In the genomic region with DNA sequence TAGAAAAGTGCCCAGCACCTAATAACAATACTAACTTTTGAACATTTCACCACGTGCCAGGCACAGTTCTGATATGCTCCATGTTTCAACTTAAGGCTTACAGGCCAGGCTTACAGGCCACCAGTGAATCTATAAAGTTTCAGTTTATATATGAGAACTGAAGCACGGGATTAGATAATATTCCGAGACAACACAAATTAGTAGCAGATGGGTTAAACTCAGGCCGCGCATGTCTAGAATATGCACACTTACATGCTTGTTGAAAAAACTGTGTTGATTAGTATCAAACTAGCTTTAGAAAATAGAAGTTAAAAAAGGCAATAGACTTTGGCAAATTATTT, we compare ENCODE assay signal across 11 cellular contexts.
DNase-seq lines count a peak whose midpoint lies in the region; ATAC-seq and TF ChIP-seq lines count a peak whose summit lies in the region.
"Had no signal": no experiment of that assay in that cellular context is flagged by ENCODE, and none has a peak within 500 bp of the region (broad histone marks: within the 10 kb centered on the region; RNA-seq: fewer than 3 reads in every experiment).

No MANE protein-coding gene starts in this region.

- H3K36me3 Mint-ChIP-seq in WTC11, result peaks cover 9% of the 10 kb centered on the region
- peaks cover 10% of the 10 kb centered on the region for H3K36me3 Mint-ChIP-seq in stimulated activated effector memory CD8-positive, alpha-beta T cell treated with anti-CD3 and anti-CD28 coated beads, Interleukin-12 subunit alpha, Interleukin-12 subunit beta, amount 100 ng/mL, for 72 hours
- H3K36me3 Mint-ChIP-seq: brain had no signal

- in situ Hi-C loops in GM13977 (cut with MboI; ENCODE audit: low pct_unique_long_range_greater_than_20kb, low sequenced_read_pairs, unreplicated experiment), result loop anchor here (25.0 kb wide), 1 partner anchor 545 kb away; no protein-coding TSS in a partner anchor

- peaks cover 20% of the 10 kb centered on the region for H3K9me3 Mint-ChIP-seq in WTC11
- no peaks in the 10 kb centered on the region for H3K9me3 Mint-ChIP-seq in stimulated activated effector memory CD8-positive, alpha-beta T cell treated with anti-CD3 and anti-CD28 coated beads, Interleukin-12 subunit alpha, Interleukin-12 subunit beta, amount 100 ng/mL, for 72 hours

- CTCF ChIA-PET in WTC11 (lab: Charles Lee) (no interaction called here), HEK293T (lab: Yijun Ruan, JAX) (no interaction called here)

- H3K27me3 Mint-ChIP-seq in WTC11 (ENCODE audit: low read depth), result peaks cover 16% of the 10 kb centered on the region
- H3K27me3 Mint-ChIP-seq: brain had no signal

- TF ChIP-seq CTCF in WTC11 (IDR thresholded peaks at IDR 0.05) (no peak), foreskin keratinocyte (conservative IDR thresholded peaks at IDR 0.05) (no peak), GM13977 (IDR thresholded peaks at IDR 0.05; ENCODE audit: extremely low read depth, insufficient read depth, missing control alignments) (no peak)

- ATAC-seq in WTC11 (no peak), foreskin keratinocyte (no peak)
- ATAC-seq in stimulated activated effector memory CD8-positive, alpha-beta T cell treated with anti-CD3 and anti-CD28 coated beads, Interleukin-12 subunit alpha, Interleukin-12 subunit beta, amount 100 ng/mL, for 72 hours, result no peak
- ATAC-seq: HCT116 had no signal

- peak; percentile 29 for DNase-seq in NCI-H2196 (lab: John Stamatoyannopoulos, UW; ENCODE audit: unreplicated experiment)
- DNase-seq in NCI-H2196 treated with DMSO at 0.1 percent for 48 hours (lab: John Stamatoyannopoulos, UW; ENCODE audit: unreplicated experiment), result no peak
- no peak for DNase-seq in WTC11 (ENCODE audit: low spot score)
- DNase-seq in foreskin keratinocyte, result no peak
- DNase-seq in stimulated activated effector memory CD8-positive, alpha-beta T cell treated with anti-CD3 and anti-CD28 coated beads, Interleukin-12 subunit alpha, Interleukin-12 subunit beta, amount 100 ng/mL, for 72 hours (ENCODE audit: low spot score in 2 of 2), result no peak
- no peak for DNase-seq in HEK293T (ENCODE audit: extremely low spot score)
- no peak for DNase-seq in NCI-H2107 treated with DMSO at 0.1 percent for 48 hours (lab: John Stamatoyannopoulos, UW; ENCODE audit: unreplicated experiment)
- DNase-seq in GM13977 (ENCODE audit: low spot score), result no peak
- DNase-seq: NK-92 treated with Interleukin-12 subunit alpha and Interleukin-12 subunit beta, amount 100 ng/mL, for 24 hours had no signal

- POLR2A ChIA-PET in WTC11 (lab: Charles Lee) (no interaction called here), HEK293T (lab: Yijun Ruan, JAX) (interaction anchor here (1.2 to 1.6 kb wide), 2 partner anchors 9 to 26 kb away, joined by 4 to 7 read pairs; no protein-coding TSS in a partner anchor)

- H3K27me3 ChIP-seq in foreskin keratinocyte, result no peaks in the 10 kb centered on the region

- H3K27ac Mint-ChIP-seq in WTC11, result peak overlapping the region; percentile 54
- H3K27ac Mint-ChIP-seq in stimulated activated effector memory CD8-positive, alpha-beta T cell treated with anti-CD3 and anti-CD28 coated beads, Interleukin-12 subunit alpha, Interleukin-12 subunit beta, amount 100 ng/mL, for 72 hours, result peak overlapping the region; percentile 83

- H3K4me1 ChIP-seq in foreskin keratinocyte, result peaks cover 8% of the 10 kb centered on the region

- peaks cover 7% of the 10 kb centered on the region for H3K4me1 Mint-ChIP-seq in WTC11
- peaks cover 6% of the 10 kb centered on the region for H3K4me1 Mint-ChIP-seq in stimulated activated effector memory CD8-positive, alpha-beta T cell treated with anti-CD3 and anti-CD28 coated beads, Interleukin-12 subunit alpha, Interleukin-12 subunit beta, amount 100 ng/mL, for 72 hours
- H3K4me1 Mint-ChIP-seq: brain had no signal

- peak overlapping the region; percentile 74 for H3K4me3 Mint-ChIP-seq in WTC11
- H3K4me3 Mint-ChIP-seq in stimulated activated effector memory CD8-positive, alpha-beta T cell treated with anti-CD3 and anti-CD28 coated beads, Interleukin-12 subunit alpha, Interleukin-12 subunit beta, amount 100 ng/mL, for 72 hours, result peak overlapping the region; percentile 65

- peak overlapping the region; percentile 72 for H3K27ac ChIP-seq in foreskin keratinocyte

TF ChIP-seq in WTC11, 78 proteins besides CTCF, POLR2A, EP300 and RAD21 (continues in another document):
- TF ChIP-seq, protein P1, sequence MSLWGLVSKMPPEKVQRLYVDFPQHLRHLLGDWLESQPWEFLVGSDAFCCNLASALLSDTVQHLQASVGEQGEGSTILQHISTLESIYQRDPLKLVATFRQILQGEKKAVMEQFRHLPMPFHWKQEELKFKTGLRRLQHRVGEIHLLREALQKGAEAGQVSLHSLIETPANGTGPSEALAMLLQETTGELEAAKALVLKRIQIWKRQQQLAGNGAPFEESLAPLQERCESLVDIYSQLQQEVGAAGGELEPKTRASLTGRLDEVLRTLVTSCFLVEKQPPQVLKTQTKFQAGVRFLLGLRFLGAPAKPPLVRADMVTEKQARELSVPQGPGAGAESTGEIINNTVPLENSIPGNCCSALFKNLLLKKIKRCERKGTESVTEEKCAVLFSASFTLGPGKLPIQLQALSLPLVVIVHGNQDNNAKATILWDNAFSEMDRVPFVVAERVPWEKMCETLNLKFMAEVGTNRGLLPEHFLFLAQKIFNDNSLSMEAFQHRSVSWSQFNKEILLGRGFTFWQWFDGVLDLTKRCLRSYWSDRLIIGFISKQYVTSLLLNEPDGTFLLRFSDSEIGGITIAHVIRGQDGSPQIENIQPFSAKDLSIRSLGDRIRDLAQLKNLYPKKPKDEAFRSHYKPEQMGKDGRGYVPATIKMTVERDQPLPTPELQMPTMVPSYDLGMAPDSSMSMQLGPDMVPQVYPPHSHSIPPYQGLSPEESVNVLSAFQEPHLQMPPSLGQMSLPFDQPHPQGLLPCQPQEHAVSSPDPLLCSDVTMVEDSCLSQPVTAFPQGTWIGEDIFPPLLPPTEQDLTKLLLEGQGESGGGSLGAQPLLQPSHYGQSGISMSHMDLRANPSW (CRISPR knock-in tag; conservative IDR thresholded peaks at IDR 0.05; ENCODE audit: low read depth), result no peak
- no peak for TF ChIP-seq HMGA2 (CRISPR knock-in tag; IDR thresholded peaks at IDR 0.05)
- no peak for TF ChIP-seq CBFB (CRISPR knock-in tag; IDR thresholded peaks at IDR 0.05; ENCODE audit: low read depth)
- TF ChIP-seq MYBL2 (CRISPR knock-in tag; IDR thresholded peaks at IDR 0.05), result no peak
- TF ChIP-seq, protein P2, sequence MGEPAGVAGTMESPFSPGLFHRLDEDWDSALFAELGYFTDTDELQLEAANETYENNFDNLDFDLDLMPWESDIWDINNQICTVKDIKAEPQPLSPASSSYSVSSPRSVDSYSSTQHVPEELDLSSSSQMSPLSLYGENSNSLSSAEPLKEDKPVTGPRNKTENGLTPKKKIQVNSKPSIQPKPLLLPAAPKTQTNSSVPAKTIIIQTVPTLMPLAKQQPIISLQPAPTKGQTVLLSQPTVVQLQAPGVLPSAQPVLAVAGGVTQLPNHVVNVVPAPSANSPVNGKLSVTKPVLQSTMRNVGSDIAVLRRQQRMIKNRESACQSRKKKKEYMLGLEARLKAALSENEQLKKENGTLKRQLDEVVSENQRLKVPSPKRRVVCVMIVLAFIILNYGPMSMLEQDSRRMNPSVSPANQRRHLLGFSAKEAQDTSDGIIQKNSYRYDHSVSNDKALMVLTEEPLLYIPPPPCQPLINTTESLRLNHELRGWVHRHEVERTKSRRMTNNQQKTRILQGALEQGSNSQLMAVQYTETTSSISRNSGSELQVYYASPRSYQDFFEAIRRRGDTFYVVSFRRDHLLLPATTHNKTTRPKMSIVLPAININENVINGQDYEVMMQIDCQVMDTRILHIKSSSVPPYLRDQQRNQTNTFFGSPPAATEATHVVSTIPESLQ (CRISPR knock-in tag; IDR thresholded peaks at IDR 0.05), result no peak
- TF ChIP-seq TEAD1 (CRISPR knock-in tag; IDR thresholded peaks at IDR 0.05), result no peak

TF ChIP-seq in HEK293T, 16 proteins besides CTCF, POLR2A, EP300 and RAD21:
- TF ChIP-seq TARDBP (IDR thresholded peaks at IDR 0.05) (no peak), L3MBTL2 (conservative IDR thresholded peaks at IDR 0.05) (no peak), FOXA1 (IDR thresholded peaks at IDR 0.05) (no peak), FOXM1 (IDR thresholded peaks at IDR 0.05; ENCODE audit: borderline replicate concordance) (no peak)
